ENCODE assay signal across 3 cellular contexts in genomic region chr6:27019651-27020552, GRCh38.
TF ChIP-seq lines count a peak whose summit lies in the region.

No MANE protein-coding gene starts in this region.

TF ChIP-seq in A549, 52 proteins besides CTCF, POLR2A, EP300 and RAD21 (continued from another document and continues in another):
- TF ChIP-seq, protein P1, sequence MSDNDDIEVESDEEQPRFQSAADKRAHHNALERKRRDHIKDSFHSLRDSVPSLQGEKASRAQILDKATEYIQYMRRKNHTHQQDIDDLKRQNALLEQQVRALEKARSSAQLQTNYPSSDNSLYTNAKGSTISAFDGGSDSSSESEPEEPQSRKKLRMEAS (IDR thresholded peaks at IDR 0.05) = peak; percentile 74; the same call in 1 of the 2 replicates
- TF ChIP-seq RNF2 (IDR thresholded peaks at IDR 0.05; ENCODE audit: borderline replicate concordance, low read depth) (no peak), HMGXB4 (CRISPR knock-in tag; IDR thresholded peaks at IDR 0.05; ENCODE audit: borderline replicate concordance) (no peak), KDM5A (IDR thresholded peaks at IDR 0.05) (no peak), CBX8 (IDR thresholded peaks at IDR 0.05) (no peak), PBX3 (IDR thresholded peaks at IDR 0.05) (no peak), MAZ (IDR thresholded peaks at IDR 0.05; ENCODE audit: borderline replicate concordance, low read depth, low read length) (no peak), CEBPB (IDR thresholded peaks at IDR 0.05) (peak; percentile 76 to 96), NR3C1 (IDR thresholded peaks at IDR 0.05) (no peak), RFX5 (IDR thresholded peaks at IDR 0.05) (0 out of 2 replicates have a peak, but pooled peaks have one; percentile 15), GATA3 (IDR thresholded peaks at IDR 0.05; ENCODE audit: borderline replicate concordance) (no peak), FOSB (CRISPR knock-in tag; IDR thresholded peaks at IDR 0.05) (no peak)
- TF ChIP-seq, protein P2, sequence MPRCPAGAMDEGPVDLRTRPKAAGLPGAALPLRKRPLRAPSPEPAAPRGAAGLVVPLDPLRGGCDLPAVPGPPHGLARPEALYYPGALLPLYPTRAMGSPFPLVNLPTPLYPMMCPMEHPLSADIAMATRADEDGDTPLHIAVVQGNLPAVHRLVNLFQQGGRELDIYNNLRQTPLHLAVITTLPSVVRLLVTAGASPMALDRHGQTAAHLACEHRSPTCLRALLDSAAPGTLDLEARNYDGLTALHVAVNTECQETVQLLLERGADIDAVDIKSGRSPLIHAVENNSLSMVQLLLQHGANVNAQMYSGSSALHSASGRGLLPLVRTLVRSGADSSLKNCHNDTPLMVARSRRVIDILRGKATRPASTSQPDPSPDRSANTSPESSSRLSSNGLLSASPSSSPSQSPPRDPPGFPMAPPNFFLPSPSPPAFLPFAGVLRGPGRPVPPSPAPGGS (IDR thresholded peaks at IDR 0.05) = 0 out of 3 replicates have a peak, but pooled peaks have one; percentile 38

TF ChIP-seq in IMR-90, 13 proteins besides CTCF, POLR2A, EP300 and RAD21 (continued from another document):
- TF ChIP-seq FOS (IDR thresholded peaks at IDR 0.05; ENCODE audit: low read depth, low read length) (0 out of 2 replicates have a peak, but pooled peaks have one; percentile 32), NFE2L2 (IDR thresholded peaks at IDR 0.05; ENCODE audit: low read depth, low read length) (no peak)

TF ChIP-seq in SK-N-SH, 30 proteins besides CTCF, POLR2A, EP300 and RAD21 (continued from another document):
- TF ChIP-seq, protein P3, sequence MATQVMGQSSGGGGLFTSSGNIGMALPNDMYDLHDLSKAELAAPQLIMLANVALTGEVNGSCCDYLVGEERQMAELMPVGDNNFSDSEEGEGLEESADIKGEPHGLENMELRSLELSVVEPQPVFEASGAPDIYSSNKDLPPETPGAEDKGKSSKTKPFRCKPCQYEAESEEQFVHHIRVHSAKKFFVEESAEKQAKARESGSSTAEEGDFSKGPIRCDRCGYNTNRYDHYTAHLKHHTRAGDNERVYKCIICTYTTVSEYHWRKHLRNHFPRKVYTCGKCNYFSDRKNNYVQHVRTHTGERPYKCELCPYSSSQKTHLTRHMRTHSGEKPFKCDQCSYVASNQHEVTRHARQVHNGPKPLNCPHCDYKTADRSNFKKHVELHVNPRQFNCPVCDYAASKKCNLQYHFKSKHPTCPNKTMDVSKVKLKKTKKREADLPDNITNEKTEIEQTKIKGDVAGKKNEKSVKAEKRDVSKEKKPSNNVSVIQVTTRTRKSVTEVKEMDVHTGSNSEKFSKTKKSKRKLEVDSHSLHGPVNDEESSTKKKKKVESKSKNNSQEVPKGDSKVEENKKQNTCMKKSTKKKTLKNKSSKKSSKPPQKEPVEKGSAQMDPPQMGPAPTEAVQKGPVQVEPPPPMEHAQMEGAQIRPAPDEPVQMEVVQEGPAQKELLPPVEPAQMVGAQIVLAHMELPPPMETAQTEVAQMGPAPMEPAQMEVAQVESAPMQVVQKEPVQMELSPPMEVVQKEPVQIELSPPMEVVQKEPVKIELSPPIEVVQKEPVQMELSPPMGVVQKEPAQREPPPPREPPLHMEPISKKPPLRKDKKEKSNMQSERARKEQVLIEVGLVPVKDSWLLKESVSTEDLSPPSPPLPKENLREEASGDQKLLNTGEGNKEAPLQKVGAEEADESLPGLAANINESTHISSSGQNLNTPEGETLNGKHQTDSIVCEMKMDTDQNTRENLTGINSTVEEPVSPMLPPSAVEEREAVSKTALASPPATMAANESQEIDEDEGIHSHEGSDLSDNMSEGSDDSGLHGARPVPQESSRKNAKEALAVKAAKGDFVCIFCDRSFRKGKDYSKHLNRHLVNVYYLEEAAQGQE (IDR thresholded peaks at IDR 0.05; ENCODE audit: low read depth, low read length) = 0 out of 2 replicates have a peak, but pooled peaks have one; percentile 17
- TF ChIP-seq YY1 (IDR thresholded peaks at IDR 0.05; ENCODE audit: low read depth) = no peak
- TF ChIP-seq, protein P4, sequence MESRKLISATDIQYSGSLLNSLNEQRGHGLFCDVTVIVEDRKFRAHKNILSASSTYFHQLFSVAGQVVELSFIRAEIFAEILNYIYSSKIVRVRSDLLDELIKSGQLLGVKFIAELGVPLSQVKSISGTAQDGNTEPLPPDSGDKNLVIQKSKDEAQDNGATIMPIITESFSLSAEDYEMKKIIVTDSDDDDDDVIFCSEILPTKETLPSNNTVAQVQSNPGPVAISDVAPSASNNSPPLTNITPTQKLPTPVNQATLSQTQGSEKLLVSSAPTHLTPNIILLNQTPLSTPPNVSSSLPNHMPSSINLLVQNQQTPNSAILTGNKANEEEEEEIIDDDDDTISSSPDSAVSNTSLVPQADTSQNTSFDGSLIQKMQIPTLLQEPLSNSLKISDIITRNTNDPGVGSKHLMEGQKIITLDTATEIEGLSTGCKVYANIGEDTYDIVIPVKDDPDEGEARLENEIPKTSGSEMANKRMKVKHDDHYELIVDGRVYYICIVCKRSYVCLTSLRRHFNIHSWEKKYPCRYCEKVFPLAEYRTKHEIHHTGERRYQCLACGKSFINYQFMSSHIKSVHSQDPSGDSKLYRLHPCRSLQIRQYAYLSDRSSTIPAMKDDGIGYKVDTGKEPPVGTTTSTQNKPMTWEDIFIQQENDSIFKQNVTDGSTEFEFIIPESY (IDR thresholded peaks at IDR 0.05; ENCODE audit: borderline replicate concordance, low read depth) = no peak
- peak; percentile 83 for TF ChIP-seq GABPA (IDR thresholded peaks at IDR 0.05; ENCODE audit: low read depth)
- peak; percentile 81 for TF ChIP-seq POLR2AphosphoS5 (IDR thresholded peaks at IDR 0.05; ENCODE audit: low read depth, low read length)
- TF ChIP-seq NFIC (IDR thresholded peaks at IDR 0.05; ENCODE audit: borderline replicate concordance) = no peak; the same call in 1 of the 2 replicates
- peak; percentile 53 for TF ChIP-seq ELF1 (IDR thresholded peaks at IDR 0.05)
- no peak for TF ChIP-seq JUND (IDR thresholded peaks at IDR 0.05)
- TF ChIP-seq RFX5 (IDR thresholded peaks at IDR 0.05; ENCODE audit: low read length) = no peak
- no peak for TF ChIP-seq PBX3 (IDR thresholded peaks at IDR 0.05)
- TF ChIP-seq RXRA (IDR thresholded peaks at IDR 0.05; ENCODE audit: borderline replicate concordance, low read depth) = no peak
- no peak for TF ChIP-seq EZH2phosphoT487 (IDR thresholded peaks at IDR 0.05; ENCODE audit: borderline replicate concordance, low read depth)
- TF ChIP-seq TAF1 (IDR thresholded peaks at IDR 0.05; ENCODE audit: borderline replicate concordance, low read depth, low read length) = 0 out of 2 replicates have a peak, but pooled peaks have one; percentile 24
- TF ChIP-seq, protein P1 (IDR thresholded peaks at IDR 0.05; ENCODE audit: low read depth) = peak; percentile 54; the same call in 1 of the 2 replicates
- TF ChIP-seq TEAD4 (IDR thresholded peaks at IDR 0.05; ENCODE audit: borderline replicate concordance, insufficient read depth) = 0 out of 2 replicates have a peak, but pooled peaks have one; percentile 23
- TF ChIP-seq FOXJ3 (CRISPR knock-in tag; IDR thresholded peaks at IDR 0.05) = peak; percentile 53; the same call in 1 of the 2 replicates
- no peak for TF ChIP-seq SMC3 (IDR thresholded peaks at IDR 0.05; ENCODE audit: low read depth, low read length)
- no peak; the same call in 1 of the 2 replicates for TF ChIP-seq TCF12 (IDR thresholded peaks at IDR 0.05)
- TF ChIP-seq, protein P5, sequence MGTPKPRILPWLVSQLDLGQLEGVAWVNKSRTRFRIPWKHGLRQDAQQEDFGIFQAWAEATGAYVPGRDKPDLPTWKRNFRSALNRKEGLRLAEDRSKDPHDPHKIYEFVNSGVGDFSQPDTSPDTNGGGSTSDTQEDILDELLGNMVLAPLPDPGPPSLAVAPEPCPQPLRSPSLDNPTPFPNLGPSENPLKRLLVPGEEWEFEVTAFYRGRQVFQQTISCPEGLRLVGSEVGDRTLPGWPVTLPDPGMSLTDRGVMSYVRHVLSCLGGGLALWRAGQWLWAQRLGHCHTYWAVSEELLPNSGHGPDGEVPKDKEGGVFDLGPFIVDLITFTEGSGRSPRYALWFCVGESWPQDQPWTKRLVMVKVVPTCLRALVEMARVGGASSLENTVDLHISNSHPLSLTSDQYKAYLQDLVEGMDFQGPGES (IDR thresholded peaks at IDR 0.05; ENCODE audit: low read depth, low read length) = no peak
- no peak for TF ChIP-seq MEF2A (IDR thresholded peaks at IDR 0.05; ENCODE audit: borderline replicate concordance, low read depth)
- no peak for TF ChIP-seq NRF1 (IDR thresholded peaks at IDR 0.05; ENCODE audit: low read depth, low read length)
- no peak for TF ChIP-seq FOSL2 (IDR thresholded peaks at IDR 0.05; ENCODE audit: borderline replicate concordance, low read depth)
- no peak for TF ChIP-seq FOXM1 (IDR thresholded peaks at IDR 0.05; ENCODE audit: low read depth)
- TF ChIP-seq, protein P6, sequence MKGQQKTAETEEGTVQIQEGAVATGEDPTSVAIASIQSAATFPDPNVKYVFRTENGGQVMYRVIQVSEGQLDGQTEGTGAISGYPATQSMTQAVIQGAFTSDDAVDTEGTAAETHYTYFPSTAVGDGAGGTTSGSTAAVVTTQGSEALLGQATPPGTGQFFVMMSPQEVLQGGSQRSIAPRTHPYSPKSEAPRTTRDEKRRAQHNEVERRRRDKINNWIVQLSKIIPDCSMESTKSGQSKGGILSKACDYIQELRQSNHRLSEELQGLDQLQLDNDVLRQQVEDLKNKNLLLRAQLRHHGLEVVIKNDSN (IDR thresholded peaks at IDR 0.05; ENCODE audit: borderline replicate concordance, low read depth) = 0 out of 2 replicates have a peak, but pooled peaks have one; percentile 6
- peak; percentile 58; the same call in 1 of the 2 replicates for TF ChIP-seq MXI1 (IDR thresholded peaks at IDR 0.05; ENCODE audit: low read depth, low read length)
- TF ChIP-seq SIN3A (IDR thresholded peaks at IDR 0.05; ENCODE audit: borderline replicate concordance, low read depth, low read length) = no peak
- TF ChIP-seq, protein P7, sequence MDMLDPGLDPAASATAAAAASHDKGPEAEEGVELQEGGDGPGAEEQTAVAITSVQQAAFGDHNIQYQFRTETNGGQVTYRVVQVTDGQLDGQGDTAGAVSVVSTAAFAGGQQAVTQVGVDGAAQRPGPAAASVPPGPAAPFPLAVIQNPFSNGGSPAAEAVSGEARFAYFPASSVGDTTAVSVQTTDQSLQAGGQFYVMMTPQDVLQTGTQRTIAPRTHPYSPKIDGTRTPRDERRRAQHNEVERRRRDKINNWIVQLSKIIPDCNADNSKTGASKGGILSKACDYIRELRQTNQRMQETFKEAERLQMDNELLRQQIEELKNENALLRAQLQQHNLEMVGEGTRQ (IDR thresholded peaks at IDR 0.05; ENCODE audit: borderline replicate concordance, low read depth, low read length) = no peak
- no peak for TF ChIP-seq CHD2 (IDR thresholded peaks at IDR 0.05; ENCODE audit: low read length, partially characterized antibody)
